In genomic region chr16:30011505-30012480, GRCh38 we compare ENCODE assay signal across 10 cellular contexts. TPM values are rescaled to one million over a fixed set of nuclear protein-coding genes. Genes with fewer than 3 reads are reported as not detected.
DNase-seq lines count a peak whose midpoint lies in the region; ATAC-seq and TF ChIP-seq lines count a peak whose summit lies in the region.
"Had no signal": no experiment of that assay in that cellular context is flagged by ENCODE, and none has a peak within 500 bp of the region (broad histone marks: within the 10 kb centered on the region; RNA-seq: fewer than 3 reads in every experiment).

No MANE protein-coding gene starts in this region.

- TF ChIP-seq EP300 in tibial nerve (IDR thresholded peaks at IDR 0.05) = no peak

- DNase-seq in activated naive CD4-positive, alpha-beta T cell treated with Interleukin-2 at 50 U/mL for 16 hours = no peak
- DNase-seq in activated CD8-positive, alpha-beta T cell treated with anti-CD3 and anti-CD28 coated beads for 36 hours = no peak
- DNase-seq in immature natural killer cell (no peak), tibial nerve (ENCODE audit: low spot score in 2 of 2) (no peak), DMS53 (lab: John Stamatoyannopoulos, UW) (no peak), NCI-H2107 treated with DMSO at 0.1 percent for 48 hours (lab: John Stamatoyannopoulos, UW; ENCODE audit: unreplicated experiment) (no peak)
- DNase-seq: amniotic stem cell; stimulated activated CD4-positive, alpha-beta T cell treated with anti-CD3 and anti-CD28 coated beads, Interleukin-2, amount 100 ng/mL, for 48 hours had no signal

- H3K36me3 Mint-ChIP-seq in activated naive CD4-positive, alpha-beta T cell treated with anti-CD3 and anti-CD28 coated beads, Interleukin-2, amount 50 U/mL, for 24 hours = no peaks in the 10 kb centered on the region
- peaks cover 2% of the 10 kb centered on the region for H3K36me3 Mint-ChIP-seq in activated CD8-positive, alpha-beta T cell treated with anti-CD3 and anti-CD28 coated beads for 36 hours (ENCODE audit: low read depth)
- no peaks in the 10 kb centered on the region for H3K36me3 Mint-ChIP-seq in immature natural killer cell

- peak overlapping the region; percentile 85 for H3K4me3 Mint-ChIP-seq in activated naive CD4-positive, alpha-beta T cell treated with anti-CD3 and anti-CD28 coated beads, Interleukin-2, amount 50 U/mL, for 24 hours
- H3K4me3 Mint-ChIP-seq in activated CD8-positive, alpha-beta T cell treated with anti-CD3 and anti-CD28 coated beads for 36 hours = peak overlapping the region; percentile 68
- peak overlapping the region; percentile 60 to 84 (median 76) for H3K4me3 Mint-ChIP-seq in immature natural killer cell

- H3K9me3 Mint-ChIP-seq in activated naive CD4-positive, alpha-beta T cell treated with anti-CD3 and anti-CD28 coated beads, Interleukin-2, amount 50 U/mL, for 24 hours = no peaks in the 10 kb centered on the region
- H3K9me3 Mint-ChIP-seq in activated CD8-positive, alpha-beta T cell treated with anti-CD3 and anti-CD28 coated beads for 36 hours = no peaks in the 10 kb centered on the region
- peaks cover 0 to 2% (median 0%) of the 10 kb centered on the region in 6 donors for H3K9me3 Mint-ChIP-seq in immature natural killer cell

- no peaks in the 10 kb centered on the region for H3K9me3 ChIP-seq in tibial nerve

- peaks cover 5% of the 10 kb centered on the region for H3K27me3 Mint-ChIP-seq in activated naive CD4-positive, alpha-beta T cell treated with anti-CD3 and anti-CD28 coated beads, Interleukin-2, amount 50 U/mL, for 24 hours
- peaks cover 18% of the 10 kb centered on the region for H3K27me3 Mint-ChIP-seq in activated CD8-positive, alpha-beta T cell treated with anti-CD3 and anti-CD28 coated beads for 36 hours
- peaks cover 10 to 18% (median 14%) of the 10 kb centered on the region in 3 donors for H3K27me3 Mint-ChIP-seq in immature natural killer cell (ENCODE audit: low read depth in 3 of 3)

- WGBS in tibial nerve, 2 donors = 12 to 21% methylated on average over 41 to 49 of the region's 49 CpGs

- peaks cover 5% of the 10 kb centered on the region for H3K4me1 Mint-ChIP-seq in activated naive CD4-positive, alpha-beta T cell treated with anti-CD3 and anti-CD28 coated beads, Interleukin-2, amount 50 U/mL, for 24 hours
- peaks cover 11% of the 10 kb centered on the region for H3K4me1 Mint-ChIP-seq in activated CD8-positive, alpha-beta T cell treated with anti-CD3 and anti-CD28 coated beads for 36 hours (ENCODE audit: low read depth)
- H3K4me1 Mint-ChIP-seq in immature natural killer cell = peaks cover 2 to 5% of the 10 kb centered on the region in 2 donors

- no peak overlapping the region for H3K27ac ChIP-seq in tibial nerve

- POLR2A ChIA-PET in activated CD8-positive, alpha-beta T cell treated with anti-CD3 and anti-CD28 coated beads for 36 hours (lab: Charles Lee) = no interaction called here

- peaks cover 0 to 41% of the 10 kb centered on the region in 2 donors for H3K27me3 ChIP-seq in tibial nerve

- ATAC-seq in activated CD8-positive, alpha-beta T cell treated with anti-CD3 and anti-CD28 coated beads for 36 hours = no peak
- ATAC-seq in GM18861 (IDR thresholded peaks at IDR 0.05; ENCODE audit: unreplicated experiment) = no peak

- peaks cover 0 to 25% (median 12%) of the 10 kb centered on the region in 4 donors for H3K4me1 ChIP-seq in tibial nerve

- peak overlapping the region; percentile 84 for H3K27ac Mint-ChIP-seq in activated naive CD4-positive, alpha-beta T cell treated with anti-CD3 and anti-CD28 coated beads, Interleukin-2, amount 50 U/mL, for 24 hours
- no peak overlapping the region for H3K27ac Mint-ChIP-seq in activated CD8-positive, alpha-beta T cell treated with anti-CD3 and anti-CD28 coated beads for 36 hours
- no peak overlapping the region for H3K27ac Mint-ChIP-seq in immature natural killer cell

- no peak for TF ChIP-seq POLR2A in tibial nerve (IDR thresholded peaks at IDR 0.05)

- peak overlapping the region; percentile 6 to 47 (median 32) for H3K4me3 ChIP-seq in tibial nerve

- CTCF ChIA-PET in activated CD8-positive, alpha-beta T cell treated with anti-CD3 and anti-CD28 coated beads for 36 hours (lab: Charles Lee) = interaction anchor here (1.6 kb wide), 1 partner anchor 227 kb away, joined by 4 read pairs; no protein-coding TSS in a partner anchor

- peaks cover 0 to 3% (median 0%) of the 10 kb centered on the region in 3 donors for H3K36me3 ChIP-seq in tibial nerve

- intact Hi-C loops in activated CD8-positive, alpha-beta T cell treated with anti-CD3 and anti-CD28 coated beads for 36 hours (cut with micrococcal nuclease) = no loop called here

- TF ChIP-seq CTCF in activated CD8-positive, alpha-beta T cell treated with anti-CD3 and anti-CD28 coated beads for 36 hours (IDR thresholded peaks at IDR 0.05) = no peak
- no peak for TF ChIP-seq CTCF in tibial nerve (IDR thresholded peaks at IDR 0.05)

RNA-seq across cellular contexts. Expression of gene DOC2A, which starts 1.0 kb away (rescaled TPM):
- 1 to 10 TPM in 1 of 2 experiments, under 1 TPM in 1; 0.68 to 1.8 TPM for total RNA-seq in activated CD8-positive, alpha-beta T cell treated with anti-CD3 and anti-CD28 coated beads for 36 hours
- not detected for polyA plus RNA-seq in immature natural killer cell
- 1 to 10 TPM in 2 of 4 donors, under 1 TPM in 2; 0.44 to 4.2 (median 1.7) TPM for total RNA-seq in tibial nerve

RNA-seq across cellular contexts. Expression of gene C16orf92, which starts 11.2 kb away (rescaled TPM):
- not detected for total RNA-seq in activated CD8-positive, alpha-beta T cell treated with anti-CD3 and anti-CD28 coated beads for 36 hours
- not detected for polyA plus RNA-seq in immature natural killer cell
- not detected for total RNA-seq in tibial nerve

RNA-seq across cellular contexts. Expression of gene INO80E, which starts 15.8 kb away (rescaled TPM):
- 10 to 100 TPM; 75.9 to 79.1 TPM for total RNA-seq in activated CD8-positive, alpha-beta T cell treated with anti-CD3 and anti-CD28 coated beads for 36 hours
- polyA plus RNA-seq in immature natural killer cell = 1 to 10 TPM; 7.4 to 7.9 (median 7.7) TPM
- total RNA-seq in tibial nerve = 10 to 100 TPM; 36.6 to 60.4 (median 51.6) TPM

RNA-seq across cellular contexts. Expression of gene HIRIP3, which starts 16.4 kb away (rescaled TPM):
- total RNA-seq in activated CD8-positive, alpha-beta T cell treated with anti-CD3 and anti-CD28 coated beads for 36 hours = 10 to 100 TPM; 35.2 to 36.4 TPM
- 10 to 100 TPM; 14.1 to 23.5 (median 18.9) TPM for polyA plus RNA-seq in immature natural killer cell
- total RNA-seq in tibial nerve = 10 to 100 TPM; 12.6 to 26.7 (median 22.6) TPM

RNA-seq across cellular contexts. Expression of gene TLCD3B, which starts 19.3 kb away (rescaled TPM):
- 1 to 10 TPM; 3.5 to 3.6 TPM for total RNA-seq in activated CD8-positive, alpha-beta T cell treated with anti-CD3 and anti-CD28 coated beads for 36 hours
- polyA plus RNA-seq in immature natural killer cell = not detected
- not detected for total RNA-seq in tibial nerve
